Comparison of ENCODE assay signal across 9 cellular contexts in genomic region chr6:28673800-28674671, GRCh38.
DNase-seq lines count a peak whose midpoint lies in the region; ATAC-seq and TF ChIP-seq lines count a peak whose summit lies in the region.
"Had no signal": no experiment of that assay in that cellular context is flagged by ENCODE, and none has a peak within 500 bp of the region (broad histone marks: within the 10 kb centered on the region; RNA-seq: fewer than 3 reads in every experiment).

No MANE protein-coding gene starts in this region.

- ATAC-seq in activated CD4-positive, CD25-positive, alpha-beta regulatory T cell treated with anti-CD3 and anti-CD28 coated beads, Interleukin-2, amount 50 U/mL, for 24 hours = peak; percentile 33 to 41
- no peak for ATAC-seq in HG03196 (IDR thresholded peaks at IDR 0.05; ENCODE audit: unreplicated experiment)

- peak; percentile 38 to 59 for DNase-seq in activated CD4-positive, alpha-beta T cell treated with anti-CD3 and anti-CD28 coated beads for 24 hours (ENCODE audit: low read depth in 2 of 2)
- no peak for DNase-seq in activated CD4-positive, alpha-beta T cell treated with anti-CD3 and anti-CD28 coated beads for 4 hours
- DNase-seq in NCI-H146 (lab: John Stamatoyannopoulos, UW) = peak; percentile 55
- peak; percentile 76 to 77 for DNase-seq in erythroblast (lab: John Stamatoyannopoulos, UW)
- DNase-seq in pons (ENCODE audit: low spot score) = peak; percentile 43
- DNase-seq in NCI-H1436 treated with DMSO at 0.1 percent for 48 hours (lab: John Stamatoyannopoulos, UW) = no peak
- DNase-seq: heart left ventricle had no signal

- no peak for TF ChIP-seq POLR2A in erythroblast (IDR thresholded peaks at IDR 0.05; ENCODE audit: low read length)

Comparison
In these comparisons a context has a peak if more than half of its experiments do, and no peak if none do; other contexts are left out.
1. DNase-seq: peak in activated CD4-positive, alpha-beta T cell treated with anti-CD3 and anti-CD28 coated beads for 24 hours (2 of 2), NCI-H146 (single experiment), erythroblast (2 of 2) and pons (single experiment); none in activated CD4-positive, alpha-beta T cell treated with anti-CD3 and anti-CD28 coated beads for 4 hours (0 of 2) and NCI-H1436 treated with DMSO at 0.1 percent for 48 hours (single experiment).